In the genomic region with DNA sequence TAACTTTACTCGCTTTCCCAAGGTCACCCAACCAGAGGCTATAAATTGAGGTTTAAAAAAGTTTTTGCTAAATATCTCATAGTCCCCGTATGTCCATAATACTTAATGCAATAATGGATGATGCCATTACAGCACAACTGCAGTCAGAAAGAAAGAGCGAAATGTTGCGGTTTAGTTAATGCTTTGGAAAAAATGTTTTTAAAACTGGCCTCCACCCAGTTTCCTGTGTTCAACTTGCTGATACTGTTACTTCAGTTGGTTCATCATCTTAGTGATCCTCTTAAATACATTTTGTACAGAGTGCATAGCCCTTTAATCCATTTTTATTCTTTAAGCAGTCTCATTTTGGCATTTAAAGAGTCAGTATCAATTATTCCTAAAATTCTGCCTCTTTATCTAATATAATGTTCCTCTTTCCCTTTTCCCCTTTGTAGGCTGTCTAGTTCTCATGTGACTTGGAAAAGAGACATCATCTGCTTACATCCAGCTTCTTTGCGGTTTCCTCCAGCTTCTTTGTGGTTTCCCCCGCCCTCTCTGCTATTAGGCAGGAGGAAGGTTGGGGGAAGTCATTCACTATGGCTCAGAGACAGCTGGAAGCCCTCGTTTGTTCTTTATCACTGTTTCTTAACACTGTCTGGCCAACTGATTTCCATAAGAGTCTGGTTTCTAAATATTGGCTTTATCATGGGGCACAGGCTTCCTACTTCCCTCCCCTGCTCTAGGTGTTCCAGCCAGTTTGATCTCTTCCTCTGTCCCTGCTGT, we compare ENCODE assay signal across 9 cellular contexts.
DNase-seq lines count a peak whose midpoint lies in the region; ATAC-seq and TF ChIP-seq lines count a peak whose summit lies in the region.
"Had no signal": no experiment of that assay in that cellular context is flagged by ENCODE, and none has a peak within 500 bp of the region (broad histone marks: within the 10 kb centered on the region; RNA-seq: fewer than 3 reads in every experiment).

No MANE protein-coding gene starts in this region.

- H3K27me3 ChIP-seq in neural progenitor cell: no peaks in the 10 kb centered on the region
- no peaks in the 10 kb centered on the region for H3K27me3 ChIP-seq in effector memory CD4-positive, alpha-beta T cell (replicated peaks; ENCODE audit: control insufficient read depth, insufficient read depth, low read length, poor library complexity, severe bottlenecking)

- TF ChIP-seq CTCF in neural progenitor cell (IDR thresholded peaks at IDR 0.05): no peak

- H3K9ac ChIP-seq in neural progenitor cell: no peak overlapping the region

- H3K79me2 ChIP-seq in neural progenitor cell (ENCODE audit: low read depth): no peaks in the 10 kb centered on the region

- no peak overlapping the region for H3K27ac Mint-ChIP-seq in neural progenitor cell
- H3K27ac Mint-ChIP-seq: activated B cell treated with CpG ODN at 0.5 μM for 24 hours had no signal

- peaks cover 18% of the 10 kb centered on the region for H3K4me1 ChIP-seq in neural progenitor cell
- no peaks in the 10 kb centered on the region for H3K4me1 ChIP-seq in effector memory CD4-positive, alpha-beta T cell (ENCODE audit: control insufficient read depth, insufficient read depth, low read length, poor library complexity, severe bottlenecking)

- no peak overlapping the region for H3K4me3 ChIP-seq in neural progenitor cell
- no peak overlapping the region for H3K4me3 ChIP-seq in effector memory CD4-positive, alpha-beta T cell (ENCODE audit: insufficient read depth, low read depth, low read length, poor library complexity, severe bottlenecking)

- peak overlapping the region; percentile 56 for H2AFZ ChIP-seq in neural progenitor cell (replicated peaks)

- no peak overlapping the region for H3K4me2 ChIP-seq in neural progenitor cell

- H3K4me3 Mint-ChIP-seq in neural progenitor cell: no peak overlapping the region
- H3K4me3 Mint-ChIP-seq: activated B cell treated with CpG ODN at 0.5 μM for 24 hours had no signal

- ATAC-seq in GM21825 (IDR thresholded peaks at IDR 0.05; ENCODE audit: unreplicated experiment): no peak
- no peak for ATAC-seq in GM21381 (IDR thresholded peaks at IDR 0.05; ENCODE audit: unreplicated experiment)

- peaks cover 12% of the 10 kb centered on the region for H3K4me1 Mint-ChIP-seq in neural progenitor cell
- H3K4me1 Mint-ChIP-seq: activated B cell treated with CpG ODN at 0.5 μM for 24 hours had no signal

- H3K27ac ChIP-seq in neural progenitor cell: no peak overlapping the region
- no peak overlapping the region for H3K27ac ChIP-seq in effector memory CD4-positive, alpha-beta T cell (ENCODE audit: insufficient read depth, low read length, poor library complexity, severe bottlenecking)

- H3K9me3 Mint-ChIP-seq in neural progenitor cell: peaks cover 2% of the 10 kb centered on the region
- H3K9me3 Mint-ChIP-seq: activated B cell treated with CpG ODN at 0.5 μM for 24 hours had no signal

- DNase-seq in DMS 273 (lab: John Stamatoyannopoulos, UW; ENCODE audit: unreplicated experiment) (peak; percentile 63), NCI-H226 (peak; percentile 63), dermis blood vessel endothelial cell (peak; percentile 31), neural progenitor cell (ENCODE audit: low spot score) (peak; percentile 38)
- no peak for DNase-seq in stimulated activated CD4-positive, alpha-beta T cell treated with anti-CD3 and anti-CD28 coated beads, Interleukin-4, amount 100 ng/mL, for 4 hours
- DNase-seq in effector memory CD4-positive, alpha-beta T cell: no peak
- DNase-seq: activated B cell treated with CpG ODN at 0.5 μM for 24 hours had no signal

- no peaks in the 10 kb centered on the region for H3K9me3 ChIP-seq in neural progenitor cell (ENCODE audit: low read depth)
- no peaks in the 10 kb centered on the region for H3K9me3 ChIP-seq in effector memory CD4-positive, alpha-beta T cell (ENCODE audit: control insufficient read depth, low read length)

- H3K36me3 ChIP-seq in neural progenitor cell: no peaks in the 10 kb centered on the region
- H3K36me3 ChIP-seq in effector memory CD4-positive, alpha-beta T cell (ENCODE audit: control insufficient read depth, insufficient read depth, low read length): no peaks in the 10 kb centered on the region

- peaks cover 2% of the 10 kb centered on the region for H3K27me3 Mint-ChIP-seq in neural progenitor cell (ENCODE audit: insufficient read depth, low read depth)

- no peaks in the 10 kb centered on the region for H3F3A ChIP-seq in neural progenitor cell (ENCODE audit: low read depth)

- H4K20me1 ChIP-seq in neural progenitor cell (ENCODE audit: low read depth): no peaks in the 10 kb centered on the region

- no peaks in the 10 kb centered on the region for H3K36me3 Mint-ChIP-seq in neural progenitor cell

Comparison
In these comparisons a context has a peak if more than half of its experiments do, and no peak if none do; other contexts are left out.
1. DNase-seq: peak in DMS 273 (single experiment), NCI-H226 (single experiment), dermis blood vessel endothelial cell (single experiment) and neural progenitor cell (single experiment); none in stimulated activated CD4-positive, alpha-beta T cell treated with anti-CD3 and anti-CD28 coated beads, Interleukin-4, amount 100 ng/mL, for 4 hours (0 of 2) and effector memory CD4-positive, alpha-beta T cell (0 of 3).